Comparison of ENCODE assay signal across 28 cellular contexts in the genomic region with DNA sequence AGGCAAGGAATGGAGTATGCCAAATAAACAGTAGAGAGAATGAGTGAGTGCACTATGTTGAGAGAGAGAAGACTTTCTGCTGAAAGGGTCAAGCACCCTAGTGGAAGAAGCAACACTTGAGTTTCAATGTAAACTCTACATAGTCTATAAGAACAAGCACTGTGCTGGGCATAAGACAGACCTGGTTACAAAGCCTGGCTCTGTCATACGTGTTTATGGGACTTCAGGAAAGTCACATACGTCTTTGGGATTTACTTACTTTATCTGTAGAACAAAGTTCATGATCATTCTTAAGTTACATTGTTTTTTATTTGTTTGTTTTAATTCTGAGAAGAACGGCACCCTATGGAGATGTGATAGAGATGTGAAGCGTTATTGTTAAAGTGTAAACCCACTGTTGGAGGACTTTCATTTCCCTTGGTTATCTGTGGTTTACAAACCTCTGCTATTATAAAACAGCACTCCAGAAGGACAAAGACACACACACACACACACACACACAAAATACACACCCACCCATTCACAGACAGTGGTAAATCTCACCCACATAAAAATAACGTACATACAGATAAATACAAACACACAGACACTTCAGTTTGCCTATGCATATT.
"Had no signal": no experiment of that assay in that cellular context is flagged by ENCODE, and none has a peak within 500 bp of the region (broad histone marks: within the 10 kb centered on the region; RNA-seq: fewer than 3 reads in every experiment).

No MANE protein-coding gene starts in this region.

- ATAC-seq: effector memory CD8-positive, alpha-beta T cell; esophagus mucosa; foreskin keratinocyte; gastrocnemius medialis; gastroesophageal sphincter; heart left ventricle; heart right ventricle had no signal

- FAIRE-seq: colon, endometrium, endothelial cell of umbilical vein, frontal cortex had no signal

- H3K9me3 ChIP-seq: colonic mucosa, esophagus muscularis mucosa, esophagus squamous epithelium, gastrocnemius medialis, gastroesophageal sphincter had no signal

- H3K4me3 ChIP-seq: colonic mucosa, coronary artery, dorsolateral prefrontal cortex, esophagus muscularis mucosa, esophagus squamous epithelium, gastrocnemius medialis, gastroesophageal sphincter, heart left ventricle, heart right ventricle had no signal

- H3K27ac ChIP-seq: colonic mucosa, coronary artery, dorsolateral prefrontal cortex, epithelial cell of prostate, esophagus muscularis mucosa, esophagus squamous epithelium, foreskin keratinocyte, gastrocnemius medialis, gastroesophageal sphincter, heart left ventricle, heart right ventricle had no signal

- DNase-seq: colonic mucosa; cortex of kidney; dermis blood vessel endothelial cell; dorsolateral prefrontal cortex; effector CD4-positive, alpha-beta T cell; effector CD8-positive, alpha-beta T cell; effector memory CD4-positive, alpha-beta T cell; effector memory CD8-positive, alpha-beta T cell; endodermal cell; erythroblast; esophagus squamous epithelium; foreskin fibroblast; foreskin keratinocyte; foreskin melanocyte; gastrocnemius medialis; glutamatergic neuron; head of caudate nucleus; heart left ventricle; heart right ventricle had no signal

- H3K27me3 ChIP-seq: colonic mucosa, dorsolateral prefrontal cortex, esophagus muscularis mucosa, esophagus squamous epithelium, gastrocnemius medialis, gastroesophageal sphincter, heart left ventricle, heart right ventricle had no signal

- H3K36me3 ChIP-seq: colonic mucosa, esophagus squamous epithelium, gastrocnemius medialis had no signal

- H3K4me1 ChIP-seq: colonic mucosa, esophagus squamous epithelium, foreskin keratinocyte, gastrocnemius medialis, heart left ventricle had no signal
